In the genomic region with DNA sequence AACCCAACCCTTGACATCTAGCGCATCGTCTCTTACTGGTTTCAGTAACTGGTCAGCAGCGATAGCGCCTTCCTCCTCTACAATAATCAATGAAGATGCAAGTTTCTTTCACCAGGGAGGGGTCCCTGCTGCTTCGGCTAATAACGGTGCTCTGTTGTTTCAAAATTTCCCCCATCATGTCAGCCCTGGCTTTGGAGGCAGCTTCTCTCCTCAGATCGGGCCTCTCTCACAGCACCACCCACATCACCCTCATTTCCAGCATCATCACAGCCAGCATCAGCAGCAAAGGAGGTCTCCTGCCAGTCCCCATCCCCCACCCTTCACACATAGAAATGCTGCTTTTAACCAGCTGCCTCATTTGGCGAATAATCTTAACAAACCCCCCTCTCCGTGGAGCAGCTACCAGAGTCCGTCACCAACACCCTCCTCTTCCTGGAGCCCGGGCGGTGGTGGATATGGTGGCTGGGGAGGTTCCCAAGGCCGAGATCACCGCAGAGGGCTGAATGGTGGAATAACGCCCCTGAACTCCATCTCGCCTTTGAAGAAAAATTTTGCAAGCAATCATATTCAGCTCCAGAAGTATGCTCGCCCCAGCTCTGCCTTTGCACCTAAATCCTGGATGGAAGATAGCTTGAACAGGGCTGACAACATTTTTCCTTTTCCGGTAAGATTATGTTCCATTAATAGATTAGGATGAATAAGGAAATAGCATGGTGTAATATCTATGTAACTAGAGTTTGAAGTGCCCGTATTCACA, we compare ENCODE assay signal across 8 cellular contexts. TPM values are rescaled to one million over a fixed set of nuclear protein-coding genes. Genes with fewer than 3 reads are reported as not detected.
DNase-seq lines count a peak whose midpoint lies in the region; ATAC-seq and TF ChIP-seq lines count a peak whose summit lies in the region.

No MANE protein-coding gene starts in this region.

- no peaks in the 10 kb centered on the region for H3K36me3 ChIP-seq in Peyer's patch
- peaks cover 0 to 3% of the 10 kb centered on the region in 2 donors for H3K36me3 ChIP-seq in duodenal mucosa (ENCODE audit: control insufficient read depth in 1 of 2, insufficient read depth in 2 of 2, low read length in 2 of 2)
- H3K36me3 ChIP-seq in mucosa of rectum (ENCODE audit: control insufficient read depth in 2 of 2, insufficient read depth in 2 of 2, low read length in 2 of 2), result no peaks in the 10 kb centered on the region
- no peaks in the 10 kb centered on the region for H3K36me3 ChIP-seq in aorta (ENCODE audit: control insufficient read depth in 1 of 2, insufficient read depth in 2 of 2, low read length in 1 of 2)

- H3K4me3 ChIP-seq in Peyer's patch, result peak overlapping the region; percentile 2 to 71 (median 44)
- peak overlapping the region; percentile 80 to 88 for H3K4me3 ChIP-seq in duodenal mucosa (ENCODE audit: low read depth in 1 of 2, low read length in 2 of 2)
- H3K4me3 ChIP-seq in mucosa of rectum (ENCODE audit: low read length in 2 of 2), result peak overlapping the region; percentile 61 to 84
- peak overlapping the region; percentile 97 to 99 for H3K4me3 ChIP-seq in aorta (ENCODE audit: low read length in 2 of 2)

- H3K9ac ChIP-seq in duodenal mucosa (ENCODE audit: low read depth in 1 of 2, low read length in 2 of 2) (peak overlapping the region; percentile 52 to 60), mucosa of rectum (ENCODE audit: low read depth in 1 of 2, low read length in 2 of 2) (peak overlapping the region; percentile 35 to 36)

- no peak for TF ChIP-seq CTCF in Peyer's patch (IDR thresholded peaks at IDR 0.05)

- ATAC-seq in aorta (ENCODE audit: low FRiP score) (no peak), GM18907 (IDR thresholded peaks at IDR 0.05; ENCODE audit: unreplicated experiment) (no peak)

- H3K27ac ChIP-seq in Peyer's patch, result peak overlapping the region; percentile 2 to 85 (median 40)
- H3K27ac ChIP-seq in duodenal mucosa (ENCODE audit: low read depth, low read length), result peak overlapping the region; percentile 60
- H3K27ac ChIP-seq in mucosa of rectum (ENCODE audit: low read depth in 2 of 2, low read length in 2 of 2), result peak overlapping the region; percentile 9 to 17
- peak overlapping the region; percentile 9 to 96 for H3K27ac ChIP-seq in aorta (ENCODE audit: low read depth in 1 of 2, low read length in 2 of 2)

- H3K9me3 ChIP-seq in Peyer's patch (no peaks in the 10 kb centered on the region), duodenal mucosa (ENCODE audit: control insufficient read depth in 1 of 2, low read length in 2 of 2) (no peaks in the 10 kb centered on the region), mucosa of rectum (ENCODE audit: control insufficient read depth in 2 of 2, low read length in 2 of 2) (no peaks in the 10 kb centered on the region), aorta (ENCODE audit: control insufficient read depth, low read length) (no peaks in the 10 kb centered on the region)

- intact Hi-C loops in aorta (cut with DNase I), result loop anchor here in 1 of 2 donors (2.0 kb wide), 1 partner anchor 82 kb away; no protein-coding TSS in a partner anchor

- 14 to 15% methylated on average over 19 of the region's 19 CpGs for WGBS in aorta, 2 donors

- TF ChIP-seq POLR2A in Peyer's patch (IDR thresholded peaks at IDR 0.05), result peak in 1 of 2 donors; percentile 30

- no peaks in the 10 kb centered on the region for H3K27me3 ChIP-seq in Peyer's patch
- H3K27me3 ChIP-seq in duodenal mucosa (ENCODE audit: control insufficient read depth in 1 of 2, insufficient read depth in 2 of 2, low read length in 2 of 2), result no peaks in the 10 kb centered on the region
- no peaks in the 10 kb centered on the region for H3K27me3 ChIP-seq in mucosa of rectum (ENCODE audit: control insufficient read depth in 2 of 2, insufficient read depth in 2 of 2, low read length in 2 of 2)
- H3K27me3 ChIP-seq in aorta (ENCODE audit: control insufficient read depth in 1 of 2, insufficient read depth in 2 of 2, low read length in 1 of 2), result no peaks in the 10 kb centered on the region

- H3K4me1 ChIP-seq in Peyer's patch, result peaks cover 0 to 29% (median 5%) of the 10 kb centered on the region in 4 donors
- peaks cover 37 to 48% of the 10 kb centered on the region in 2 donors for H3K4me1 ChIP-seq in duodenal mucosa (ENCODE audit: control insufficient read depth in 1 of 2, insufficient read depth in 2 of 2, low read length in 2 of 2)
- peaks cover 31 to 40% of the 10 kb centered on the region in 2 donors for H3K4me1 ChIP-seq in mucosa of rectum (ENCODE audit: control insufficient read depth in 2 of 2, insufficient read depth in 2 of 2, low read length in 2 of 2)
- H3K4me1 ChIP-seq in aorta (ENCODE audit: control insufficient read depth in 1 of 2, insufficient read depth in 2 of 2, low read length in 2 of 2), result peaks cover 0 to 6% of the 10 kb centered on the region in 2 donors

- DNase-seq in NCI-H345 (lab: John Stamatoyannopoulos, UW), result peak; percentile 39
- DNase-seq in NCI-H345 treated with DMSO at 0.1 percent for 48 hours (lab: John Stamatoyannopoulos, UW; ENCODE audit: unreplicated experiment), result no peak
- DNase-seq in Peyer's patch, result no peak
- DNase-seq in aorta, result peak in 1 of 2 donors; percentile 66
- DNase-seq in kidney tubule cell (ENCODE audit: low spot score), result no peak

RNA-seq across cellular contexts. Expression of a gene that starts 2.2 kb away (rescaled TPM):
- total RNA-seq in Peyer's patch (10 to 100 TPM; 29.7 to 67.0 (median 57.6) TPM), aorta (10 to 100 TPM; 50.4 to 80.1 TPM)
- polyA plus RNA-seq in aorta, result 10 to 100 TPM in 1 of 2 donors, 1 to 10 TPM in 1; 9.0 to 10.6 TPM

Comparison
In these comparisons a context has a peak if more than half of its experiments do, and no peak if none do; other contexts are left out.
1. H3K4me3 ChIP-seq: peak in every context shown above with its lines; median percentile 98 in aorta; 84 in duodenal mucosa; 72 in mucosa of rectum; 44 in Peyer's patch.